In genomic region chr2:61938511-61938910, GRCh38 we compare ENCODE assay signal across 20 cellular contexts. TPM values are rescaled to one million over a fixed set of nuclear protein-coding genes. Genes with fewer than 3 reads are reported as not detected.
DNase-seq lines count a peak whose midpoint lies in the region; ATAC-seq, FAIRE-seq and TF ChIP-seq lines count a peak whose summit lies in the region.
"Had no signal": no experiment of that assay in that cellular context is flagged by ENCODE, and none has a peak within 500 bp of the region (broad histone marks: within the 10 kb centered on the region; RNA-seq: fewer than 3 reads in every experiment).

No MANE protein-coding gene starts in this region.

- intact Hi-C loops in breast epithelium (cut with DNase I; ENCODE audit: low total_unique reads) (no loop called here), MCF 10A (cut with micrococcal nuclease) (no loop called here)
- intact Hi-C loops in activated T-helper 2 cell treated with anti-CD3 and anti-CD28 coated beads, Interferon-gamma antibody, Interleukin-2, Interleukin-4, amounts not matched to agents 10 μg/mL and 5 μg/mL and 100 μg/mL, durations not matched to agents 14 hours and 24 hours and 36 hours (cut with micrococcal nuclease): no loop called here

- whole genome bisulfite sequencing in mesendoderm (ENCODE audit: extremely low coverage, insufficient coverage, low lambda C conversion rate): no CpG with 5 or more reads among the region's 3 CpGs

- H2BK5ac ChIP-seq in mesendoderm (ENCODE audit: low read length): no peak overlapping the region

- no peak overlapping the region for H3K56ac ChIP-seq in mesendoderm (ENCODE audit: low read length)

- no peak for ATAC-seq in T-cell (replicated peaks in 1 of 4)
- ATAC-seq: CD8-positive, alpha-beta T cell had no signal

- no peak overlapping the region for H2BK15ac ChIP-seq in mesendoderm (replicated peaks; ENCODE audit: low read depth)

- no peak overlapping the region for H3K27ac Mint-ChIP-seq in MCF 10A (ENCODE audit: low read depth, unreplicated experiment)
- H3K27ac Mint-ChIP-seq in T-cell: no peak overlapping the region
- no peak overlapping the region for H3K27ac Mint-ChIP-seq in activated T-helper 2 cell treated with anti-CD3 and anti-CD28 coated beads, Interferon-gamma antibody, Interleukin-2, Interleukin-4, amounts not matched to agents 10 μg/mL and 5 μg/mL and 100 μg/mL, durations not matched to agents 14 hours and 24 hours and 36 hours
- H3K27ac Mint-ChIP-seq: CD8-positive, alpha-beta T cell; HFFc6 had no signal

- no peak overlapping the region for H4K5ac ChIP-seq in mesendoderm (ENCODE audit: low read length)

- CTCF ChIA-PET in MCF 10A (lab: Yijun Ruan, JAX): interaction anchor here (0.6 to 0.7 kb wide), 2 partner anchors 168 to 808 kb away, joined by 3 read pairs; no protein-coding TSS in a partner anchor
- CTCF ChIA-PET in T-cell (lab: Charles Lee): interaction anchor here in 1 of 2 donors (0.5 kb wide), 1 partner anchor 19 kb away, joined by 3 read pairs; no protein-coding TSS in a partner anchor

- no peaks in the 10 kb centered on the region for H3K4me1 Mint-ChIP-seq in MCF 10A (ENCODE audit: insufficient read depth, unreplicated experiment)
- no peaks in the 10 kb centered on the region for H3K4me1 Mint-ChIP-seq in T-cell
- H3K4me1 Mint-ChIP-seq in activated T-helper 2 cell treated with anti-CD3 and anti-CD28 coated beads, Interferon-gamma antibody, Interleukin-2, Interleukin-4, amounts not matched to agents 10 μg/mL and 5 μg/mL and 100 μg/mL, durations not matched to agents 14 hours and 24 hours and 36 hours (ENCODE audit: low read depth): peaks cover 5% of the 10 kb centered on the region

- no peaks in the 10 kb centered on the region for H3K79me1 ChIP-seq in mesendoderm (ENCODE audit: low read length)

- no peaks in the 10 kb centered on the region for H3K9me3 ChIP-seq in breast epithelium
- H3K9me3 ChIP-seq in BLaER1 treated with 17β-estradiol and CSF1 and Interleukin-3, amounts not matched to agents 10 nM and 100 nM (replicated peaks in 1 of 11): no peaks in the 10 kb centered on the region; a peak in 2 of 22 replicates

- H3K4me3 ChIP-seq in breast epithelium (no peak overlapping the region), mesendoderm (ENCODE audit: low read length) (no peak overlapping the region)
- H3K4me3 ChIP-seq in BLaER1 treated with 17β-estradiol and CSF1 and Interleukin-3, amounts not matched to agents 10 nM and 100 nM: no peak overlapping the region
- H3K4me3 ChIP-seq: PC-9 had no signal

- H3K4me3 Mint-ChIP-seq in MCF 10A (ENCODE audit: unreplicated experiment): no peak overlapping the region
- H3K4me3 Mint-ChIP-seq in T-cell: no peak overlapping the region
- H3K4me3 Mint-ChIP-seq in activated T-helper 2 cell treated with anti-CD3 and anti-CD28 coated beads, Interferon-gamma antibody, Interleukin-2, Interleukin-4, amounts not matched to agents 10 μg/mL and 5 μg/mL and 100 μg/mL, durations not matched to agents 14 hours and 24 hours and 36 hours (ENCODE audit: low read depth): no peak overlapping the region
- H3K4me3 Mint-ChIP-seq: CD8-positive, alpha-beta T cell; HFFc6 had no signal

- peak overlapping the region; percentile 77 for H3K18ac ChIP-seq in mesendoderm (ENCODE audit: low read length)

- no peak overlapping the region for H2AK5ac ChIP-seq in mesendoderm (ENCODE audit: low read length)

- H3K27me3 ChIP-seq in breast epithelium (no peaks in the 10 kb centered on the region), mesendoderm (ENCODE audit: insufficient read depth, low read length, poor library complexity) (no peaks in the 10 kb centered on the region)
- no peaks in the 10 kb centered on the region for H3K27me3 ChIP-seq in BLaER1 treated with 17β-estradiol and CSF1 and Interleukin-3, amounts not matched to agents 10 nM and 100 nM

- H3K4me2 ChIP-seq in BLaER1 treated with 17β-estradiol and CSF1 and Interleukin-3, amounts not matched to agents 10 nM and 100 nM: peak overlapping the region in 8 of 11 experiments; percentile 1 to 55 (median 40); a peak in 10 of 22 replicates
- no peak overlapping the region for H3K4me2 ChIP-seq in mesendoderm (ENCODE audit: low read length)
- H3K4me2 ChIP-seq: KMS-11, PC-9 had no signal

- H3K4me1 ChIP-seq in breast epithelium (no peaks in the 10 kb centered on the region), mesendoderm (ENCODE audit: control insufficient read depth, low read depth, low read length) (no peaks in the 10 kb centered on the region)
- peaks cover 0 to 10% (median 8%) of the 10 kb centered on the region in 10 experiments; a peak in 14 of 20 replicates for H3K4me1 ChIP-seq in BLaER1 treated with 17β-estradiol and CSF1 and Interleukin-3, amounts not matched to agents 10 nM and 100 nM

- POLR2A ChIA-PET in MCF 10A (lab: Yijun Ruan, JAX): no interaction called here
- POLR2A ChIA-PET in T-cell (lab: Charles Lee): interaction anchor here in 1 of 2 donors (0.6 kb wide), 1 partner anchor 1843 kb away, joined by 3 read pairs; no protein-coding TSS in a partner anchor

- no peak for FAIRE-seq in RCC 7860 (lab: Jason Lieb, UNC)
- FAIRE-seq: D721Med had no signal

- H3K9ac ChIP-seq in BLaER1 treated with 17β-estradiol and CSF1 and Interleukin-3, amounts not matched to agents 10 nM and 100 nM: no peak overlapping the region
- H3K9ac ChIP-seq in mesendoderm (ENCODE audit: low read length): no peak overlapping the region
- H3K9ac ChIP-seq: KMS-11 had no signal

- H3K36me3 ChIP-seq in breast epithelium (no peaks in the 10 kb centered on the region), mesendoderm (ENCODE audit: control insufficient read depth, insufficient read depth, low read length) (no peaks in the 10 kb centered on the region)
- H3K36me3 ChIP-seq in BLaER1 treated with 17β-estradiol and CSF1 and Interleukin-3, amounts not matched to agents 10 nM and 100 nM: peaks cover 0 to 27% (median 6%) of the 10 kb centered on the region in 11 experiments; a peak in 8 of 22 replicates

- no peak overlapping the region for H2BK120ac ChIP-seq in mesendoderm (ENCODE audit: low read depth, low read length)

- H3K79me2 ChIP-seq in mesendoderm (ENCODE audit: control insufficient read depth, insufficient read depth, low read length): no peaks in the 10 kb centered on the region

- H4K20me1 ChIP-seq in BLaER1 treated with 17β-estradiol and CSF1 and Interleukin-3, amounts not matched to agents 10 nM and 100 nM: no peaks in the 10 kb centered on the region

- BruUV-seq in MCF 10A (replicated peaks; lab: Mats Ljungman, UMichigan): no TSS peak

- DNase-seq in breast epithelium (ENCODE audit: low spot score in 2 of 2): no peak
- DNase-seq in MCF 10A (ENCODE audit: unreplicated experiment): no peak
- DNase-seq in cerebellar cortex (ENCODE audit: low spot score): peak; percentile 45
- no peak for DNase-seq in mesendoderm
- DNase-seq in T-cell: no peak
- DNase-seq in activated T-helper 2 cell treated with anti-CD3 and anti-CD28 coated beads, Interferon-gamma antibody, Interleukin-2, Interleukin-4, amounts not matched to agents 10 μg/mL and 5 μg/mL and 100 μg/mL, durations not matched to agents 14 hours and 24 hours and 36 hours (ENCODE audit: low spot score): no peak
- DNase-seq in RCC 7860 (ENCODE audit: low spot score): no peak
- DNase-seq: 8988T; CD8-positive, alpha-beta T cell; DMS79 treated with DMSO at 0.1 percent for 48 hours; H7; HFFc6; NCI-H1417 treated with DMSO at 0.1 percent for 48 hours; NCI-H187 treated with DMSO at 0.1 percent for 48 hours; NCI-H510A treated with DMSO at 0.1 percent for 48 hours; NCI-H82; PC-9 had no signal

- peak overlapping the region; percentile 74 to 77 for H3K27ac ChIP-seq in breast epithelium
- H3K27ac ChIP-seq in BLaER1 treated with 17β-estradiol and CSF1 and Interleukin-3, amounts not matched to agents 10 nM and 100 nM: no peak overlapping the region
- no peak overlapping the region for H3K27ac ChIP-seq in mesendoderm (ENCODE audit: low read depth, low read length)
- H3K27ac ChIP-seq: KMS-11, PC-9 had no signal

- H3K9me3 Mint-ChIP-seq in MCF 10A (ENCODE audit: unreplicated experiment) (no peaks in the 10 kb centered on the region), T-cell (no peaks in the 10 kb centered on the region)
- no peaks in the 10 kb centered on the region for H3K9me3 Mint-ChIP-seq in activated T-helper 2 cell treated with anti-CD3 and anti-CD28 coated beads, Interferon-gamma antibody, Interleukin-2, Interleukin-4, amounts not matched to agents 10 μg/mL and 5 μg/mL and 100 μg/mL, durations not matched to agents 14 hours and 24 hours and 36 hours
- H3K9me3 Mint-ChIP-seq: CD8-positive, alpha-beta T cell; HFFc6 had no signal

- no peak for TF ChIP-seq CTCF in breast epithelium (IDR thresholded peaks at IDR 0.05)
- no peak for TF ChIP-seq CTCF in MCF 10A (IDR thresholded peaks at IDR 0.05; ENCODE audit: unreplicated experiment)

- no peak overlapping the region for H3K4ac ChIP-seq in mesendoderm (ENCODE audit: low read depth, low read length)

- no peak overlapping the region for H3K23ac ChIP-seq in mesendoderm (ENCODE audit: low read length)

- H4K8ac ChIP-seq in mesendoderm (ENCODE audit: low read depth, low read length): no peak overlapping the region

- peaks cover 4% of the 10 kb centered on the region for H3K36me3 Mint-ChIP-seq in MCF 10A (ENCODE audit: insufficient read depth, unreplicated experiment)
- H3K36me3 Mint-ChIP-seq in T-cell: peaks cover 16% of the 10 kb centered on the region
- H3K36me3 Mint-ChIP-seq in activated T-helper 2 cell treated with anti-CD3 and anti-CD28 coated beads, Interferon-gamma antibody, Interleukin-2, Interleukin-4, amounts not matched to agents 10 μg/mL and 5 μg/mL and 100 μg/mL, durations not matched to agents 14 hours and 24 hours and 36 hours (ENCODE audit: low read depth): no peaks in the 10 kb centered on the region

- H3K27me3 Mint-ChIP-seq in MCF 10A (ENCODE audit: insufficient read depth, unreplicated experiment) (no peaks in the 10 kb centered on the region), T-cell (no peaks in the 10 kb centered on the region)
- no peaks in the 10 kb centered on the region for H3K27me3 Mint-ChIP-seq in activated T-helper 2 cell treated with anti-CD3 and anti-CD28 coated beads, Interferon-gamma antibody, Interleukin-2, Interleukin-4, amounts not matched to agents 10 μg/mL and 5 μg/mL and 100 μg/mL, durations not matched to agents 14 hours and 24 hours and 36 hours (ENCODE audit: low read depth)

- TF ChIP-seq POLR2A in breast epithelium (IDR thresholded peaks at IDR 0.05): no peak

RNA-seq across cellular contexts. Expression of gene COMMD1, which starts 33.0 kb away (rescaled TPM):
- total RNA-seq in breast epithelium (10 to 100 TPM; 38.4 to 63.8 (median 56.4) TPM), MCF 10A (2022) (33.8 and 38.7 TPM in 2 replicates), T-cell (10 to 100 TPM; 18.2 to 23.8 (median 19.6) TPM)
- 44.7 TPM for polyA plus RNA-seq in mesendoderm (2013, experiment 1 of 2)
- 42.2 TPM for polyA plus RNA-seq in mesendoderm (2013, experiment 2 of 2)
- 27.5 and 29.1 TPM in 2 replicates for total RNA-seq in activated T-helper 2 cell treated with anti-CD3 and anti-CD28 coated beads, Interferon-gamma antibody, Interleukin-2, Interleukin-4, amounts not matched to agents 10 μg/mL and 5 μg/mL and 100 μg/mL, durations not matched to agents 14 hours and 24 hours and 36 hours

RNA-seq across cellular contexts. Expression of gene CCT4, which starts 50.1 kb away (rescaled TPM):
- total RNA-seq in breast epithelium (100 to 1,000 TPM in 1 of 3 donors, 10 to 100 TPM in 2; 73.3 to 119 (median 82.9) TPM), MCF 10A (2022) (176 and 203 TPM in 2 replicates), T-cell (100 to 1,000 TPM in 2 of 5 donors, 10 to 100 TPM in 3; 85.7 to 112 (median 95.0) TPM)
- 289 TPM for polyA plus RNA-seq in mesendoderm (2013, experiment 1 of 2)
- polyA plus RNA-seq in mesendoderm (2013, experiment 2 of 2): 282 TPM
- 360 and 367 TPM in 2 replicates for total RNA-seq in activated T-helper 2 cell treated with anti-CD3 and anti-CD28 coated beads, Interferon-gamma antibody, Interleukin-2, Interleukin-4, amounts not matched to agents 10 μg/mL and 5 μg/mL and 100 μg/mL, durations not matched to agents 14 hours and 24 hours and 36 hours

Comparison
In these comparisons a context has a peak if more than half of its experiments do, and no peak if none do; other contexts are left out.
1. H3K27ac ChIP-seq: peak in breast epithelium (2 of 2); none in BLaER1 treated with 17β-estradiol and CSF1 and Interleukin-3, amounts not matched to agents 10 nM and 100 nM (0 of 11) and mesendoderm (single experiment).